In genomic region chr5:35644543-35644942, GRCh38 we compare ENCODE assay signal across 1 cellular context.
TF ChIP-seq lines count a peak whose summit lies in the region.

No MANE protein-coding gene starts in this region.

TF ChIP-seq in GM23338, 12 proteins besides CTCF, POLR2A, EP300 and RAD21 (continued from another document):
- TF ChIP-seq, protein P1, sequence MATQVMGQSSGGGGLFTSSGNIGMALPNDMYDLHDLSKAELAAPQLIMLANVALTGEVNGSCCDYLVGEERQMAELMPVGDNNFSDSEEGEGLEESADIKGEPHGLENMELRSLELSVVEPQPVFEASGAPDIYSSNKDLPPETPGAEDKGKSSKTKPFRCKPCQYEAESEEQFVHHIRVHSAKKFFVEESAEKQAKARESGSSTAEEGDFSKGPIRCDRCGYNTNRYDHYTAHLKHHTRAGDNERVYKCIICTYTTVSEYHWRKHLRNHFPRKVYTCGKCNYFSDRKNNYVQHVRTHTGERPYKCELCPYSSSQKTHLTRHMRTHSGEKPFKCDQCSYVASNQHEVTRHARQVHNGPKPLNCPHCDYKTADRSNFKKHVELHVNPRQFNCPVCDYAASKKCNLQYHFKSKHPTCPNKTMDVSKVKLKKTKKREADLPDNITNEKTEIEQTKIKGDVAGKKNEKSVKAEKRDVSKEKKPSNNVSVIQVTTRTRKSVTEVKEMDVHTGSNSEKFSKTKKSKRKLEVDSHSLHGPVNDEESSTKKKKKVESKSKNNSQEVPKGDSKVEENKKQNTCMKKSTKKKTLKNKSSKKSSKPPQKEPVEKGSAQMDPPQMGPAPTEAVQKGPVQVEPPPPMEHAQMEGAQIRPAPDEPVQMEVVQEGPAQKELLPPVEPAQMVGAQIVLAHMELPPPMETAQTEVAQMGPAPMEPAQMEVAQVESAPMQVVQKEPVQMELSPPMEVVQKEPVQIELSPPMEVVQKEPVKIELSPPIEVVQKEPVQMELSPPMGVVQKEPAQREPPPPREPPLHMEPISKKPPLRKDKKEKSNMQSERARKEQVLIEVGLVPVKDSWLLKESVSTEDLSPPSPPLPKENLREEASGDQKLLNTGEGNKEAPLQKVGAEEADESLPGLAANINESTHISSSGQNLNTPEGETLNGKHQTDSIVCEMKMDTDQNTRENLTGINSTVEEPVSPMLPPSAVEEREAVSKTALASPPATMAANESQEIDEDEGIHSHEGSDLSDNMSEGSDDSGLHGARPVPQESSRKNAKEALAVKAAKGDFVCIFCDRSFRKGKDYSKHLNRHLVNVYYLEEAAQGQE (IDR thresholded peaks at IDR 0.05; ENCODE audit: unreplicated experiment) = no peak
- TF ChIP-seq EZH2phosphoT487 (IDR thresholded peaks at IDR 0.05; ENCODE audit: unreplicated experiment) (no peak), NANOG (IDR thresholded peaks at IDR 0.05; ENCODE audit: borderline replicate concordance) (no peak), POLR2AphosphoS5 (IDR thresholded peaks at IDR 0.05; ENCODE audit: low read depth) (no peak)
